In the genomic region with DNA sequence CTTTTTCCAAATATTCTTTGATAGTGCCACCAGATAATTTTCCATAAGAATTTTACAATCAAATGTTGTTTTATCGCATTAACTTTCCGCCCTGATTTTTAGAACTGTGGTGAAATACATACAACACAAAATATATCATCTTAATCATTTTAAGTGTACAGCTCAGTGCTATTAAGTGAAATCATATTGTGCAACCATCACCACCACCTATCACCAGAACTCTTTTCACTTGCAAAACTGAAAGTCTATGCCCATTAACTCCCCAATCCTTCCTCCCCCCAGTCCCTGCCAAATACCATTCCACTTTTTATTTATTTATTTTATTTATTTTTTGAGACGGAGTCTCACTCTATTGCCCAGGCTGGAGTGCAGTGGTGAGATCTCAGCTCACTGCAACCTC, we compare ENCODE assay signal across 16 cellular contexts. TPM values are rescaled to one million over a fixed set of nuclear protein-coding genes. Genes with fewer than 3 reads are reported as not detected.
A peak's percentile ranks its signal among the peaks of the same experiment; 100 is the strongest.
DNase-seq lines count a peak whose midpoint lies in the region; ATAC-seq and TF ChIP-seq lines count a peak whose summit lies in the region.
"Had no signal": no experiment of that assay in that cellular context is flagged by ENCODE, and none has a peak within 500 bp of the region (broad histone marks: within the 10 kb centered on the region; RNA-seq: fewer than 3 reads in every experiment).

No MANE protein-coding gene starts in this region.

- H3K9me2 ChIP-seq in PC-3 (replicated peaks; ENCODE audit: low read length) (no peaks in the 10 kb centered on the region), hepatocyte (replicated peaks; ENCODE audit: insufficient read depth) (no peaks in the 10 kb centered on the region)

- WGBS in esophagus squamous epithelium, 2 donors: 85 to 93% methylated on average over 3 of the region's 3 CpGs
- WGBS in hepatocyte (ENCODE audit: low lambda C conversion rate, missing lambda C conversion rate): 93% methylated on average over 3 of the region's 3 CpGs

- TF ChIP-seq CTCF in PC-3 (conservative IDR thresholded peaks at IDR 0.05; ENCODE audit: low read depth, low read length) (no peak), esophagus squamous epithelium (IDR thresholded peaks at IDR 0.05) (no peak), hepatocyte (IDR thresholded peaks at IDR 0.05; ENCODE audit: poor library complexity) (no peak)
- TF ChIP-seq CTCF in CD8-positive, alpha-beta T cell (IDR thresholded peaks at IDR 0.05): no peak

- H3K4me1 Mint-ChIP-seq in CD8-positive, alpha-beta T cell (ENCODE audit: low read depth): peaks cover 27% of the 10 kb centered on the region
- H3K4me1 Mint-ChIP-seq: GM23338 had no signal

- H3K4me3 ChIP-seq in PC-3 (ENCODE audit: low read length): no peak overlapping the region
- H3K4me3 ChIP-seq in esophagus squamous epithelium: no peak overlapping the region
- no peak overlapping the region for H3K4me3 ChIP-seq in CD8-positive, alpha-beta T cell (ENCODE audit: low read depth, low read length)
- no peak overlapping the region for H3K4me3 ChIP-seq in hepatocyte
- H3K4me3 ChIP-seq: GM23338 had no signal

- H3K9ac ChIP-seq in PC-3 (ENCODE audit: low read length): no peak overlapping the region

- H3K4me2 ChIP-seq in PC-3 (ENCODE audit: low read length): no peak overlapping the region
- no peak overlapping the region for H3K4me2 ChIP-seq in hepatocyte
- H3K4me2 ChIP-seq: GM23338 had no signal

- no peak for TF ChIP-seq POLR2A in esophagus squamous epithelium (IDR thresholded peaks at IDR 0.05)

- no peaks in the 10 kb centered on the region for H3K79me2 ChIP-seq in PC-3 (ENCODE audit: low read length)
- no peaks in the 10 kb centered on the region for H3K79me2 ChIP-seq in hepatocyte

- CTCF ChIA-PET in PC-3 (lab: Charles Lee): interaction anchor here (0.6 kb wide), 1 partner anchor 183 kb away, joined by 3 read pairs; no protein-coding TSS in a partner anchor
- CTCF ChIA-PET in CD8-positive, alpha-beta T cell (lab: Charles Lee): no interaction called here

- H2AFZ ChIP-seq in PC-3 (ENCODE audit: low read length) (no peak overlapping the region), hepatocyte (no peak overlapping the region)
- H2AFZ ChIP-seq: GM23338 had no signal

- H3K27ac ChIP-seq in PC-3 (ENCODE audit: low read length): peak overlapping the region; percentile 53; the same call in 1 of the 2 replicates
- peak overlapping the region in 3 of 4 donors; percentile 49 to 69 (median 61) for H3K27ac ChIP-seq in esophagus squamous epithelium
- no peak overlapping the region for H3K27ac ChIP-seq in CD8-positive, alpha-beta T cell (ENCODE audit: low read depth, low read length)
- H3K27ac ChIP-seq in hepatocyte: no peak overlapping the region

- POLR2A ChIA-PET in PC-3 (lab: Charles Lee; ENCODE audit: unreplicated experiment): interaction anchor here (0.6 kb wide), 1 partner anchor 415 kb away, joined by 3 read pairs; no protein-coding TSS in a partner anchor
- POLR2A ChIA-PET in CD8-positive, alpha-beta T cell (lab: Charles Lee): no interaction called here

- no peak overlapping the region for H3K27ac Mint-ChIP-seq in CD8-positive, alpha-beta T cell
- H3K27ac Mint-ChIP-seq: GM23338 had no signal

- H3K27me3 ChIP-seq in PC-3 (ENCODE audit: low read length): no peaks in the 10 kb centered on the region
- no peaks in the 10 kb centered on the region for H3K27me3 ChIP-seq in esophagus squamous epithelium
- no peaks in the 10 kb centered on the region for H3K27me3 ChIP-seq in CD8-positive, alpha-beta T cell (ENCODE audit: insufficient read depth, low read length)
- no peaks in the 10 kb centered on the region for H3K27me3 ChIP-seq in hepatocyte
- H3K27me3 ChIP-seq: BE2C had no signal

- no peak overlapping the region for H3K4me3 Mint-ChIP-seq in CD8-positive, alpha-beta T cell
- H3K4me3 Mint-ChIP-seq: GM23338 had no signal

- H3K36me3 Mint-ChIP-seq in CD8-positive, alpha-beta T cell: peaks cover 41% of the 10 kb centered on the region

- intact Hi-C loops in PC-3 (cut with micrococcal nuclease): loop anchor here (2.0 kb wide), 1 partner anchor 37 kb away; the partner anchor contains the start of gene CDKL1
- intact Hi-C loops in esophagus squamous epithelium (cut with DNase I): no loop called here
- intact Hi-C loops in CD8-positive, alpha-beta T cell (cut with DNase I, micrococcal nuclease): loop anchor here (5.0 kb wide), 1 partner anchor 37 kb away; the partner anchor contains the start of gene CDKL1 (in 2 of the 2)

- H3K4me1 ChIP-seq in PC-3 (ENCODE audit: insufficient read depth, low read length) (peaks cover 19% of the 10 kb centered on the region), esophagus squamous epithelium (peaks cover 0 to 46% (median 21%) of the 10 kb centered on the region in 3 donors), hepatocyte (ENCODE audit: insufficient read depth) (peaks cover 8% of the 10 kb centered on the region)
- peaks cover 13% of the 10 kb centered on the region for H3K4me1 ChIP-seq in CD8-positive, alpha-beta T cell (ENCODE audit: insufficient read depth, low read length)
- H3K4me1 ChIP-seq: BE2C had no signal

- ATAC-seq in PC-3 (no peak), HG03565 (IDR thresholded peaks at IDR 0.05; ENCODE audit: unreplicated experiment) (no peak)
- no peak for ATAC-seq in CD8-positive, alpha-beta T cell
- ATAC-seq: GM23338 had no signal

- H3K27me3 Mint-ChIP-seq in CD8-positive, alpha-beta T cell (ENCODE audit: low read depth): no peaks in the 10 kb centered on the region
- H3K27me3 Mint-ChIP-seq: CD4-positive, CD25-positive, alpha-beta regulatory T cell had no signal

- no peaks in the 10 kb centered on the region for H3K36me3 ChIP-seq in PC-3 (ENCODE audit: low read depth, low read length)
- H3K36me3 ChIP-seq in esophagus squamous epithelium: peaks cover 0 to 10% (median 0%) of the 10 kb centered on the region in 3 donors
- peaks cover 4% of the 10 kb centered on the region for H3K36me3 ChIP-seq in CD8-positive, alpha-beta T cell (ENCODE audit: insufficient read depth, low read length)
- no peaks in the 10 kb centered on the region for H3K36me3 ChIP-seq in hepatocyte (replicated peaks; ENCODE audit: insufficient read depth, low read depth)
- H3K36me3 ChIP-seq: BE2C had no signal

- H3F3A ChIP-seq in PC-3 (ENCODE audit: low read length, unreplicated experiment): no peaks in the 10 kb centered on the region

- no TSS peak for BruUV-seq in PC-3 (replicated peaks; lab: Mats Ljungman, UMichigan)

- no peaks in the 10 kb centered on the region for H4K20me1 ChIP-seq in PC-3 (ENCODE audit: low read length)
- H4K20me1 ChIP-seq in hepatocyte (ENCODE audit: insufficient read depth, poor library complexity, severe bottlenecking): no peaks in the 10 kb centered on the region

- peaks cover 2% of the 10 kb centered on the region for H3K9me3 Mint-ChIP-seq in CD8-positive, alpha-beta T cell
- H3K9me3 Mint-ChIP-seq: GM23338 had no signal

- H3K9me3 ChIP-seq in PC-3 (ENCODE audit: low read length): no peaks in the 10 kb centered on the region
- H3K9me3 ChIP-seq in esophagus squamous epithelium: no peaks in the 10 kb centered on the region
- no peaks in the 10 kb centered on the region for H3K9me3 ChIP-seq in CD8-positive, alpha-beta T cell (ENCODE audit: low read length)
- H3K9me3 ChIP-seq in hepatocyte (ENCODE audit: low read depth): no peaks in the 10 kb centered on the region
- H3K9me3 ChIP-seq: BE2C had no signal

- no peak for DNase-seq in PC-3
- DNase-seq in amniotic epithelial cell (ENCODE audit: low read depth): peak; percentile 81
- DNase-seq in esophagus squamous epithelium (lab: John Stamatoyannopoulos, UW): no peak
- peak; percentile 7 for DNase-seq in ureter (ENCODE audit: low spot score)
- no peak for DNase-seq in CD8-positive, alpha-beta T cell
- DNase-seq in hepatocyte (ENCODE audit: low spot score): no peak
- DNase-seq: ACHN; BE2C; C1 segment of cervical spinal cord; CD4-positive, CD25-positive, alpha-beta regulatory T cell; DMS153; DMS79; GDM1; HCEC 1CT had no signal

RNA-seq across cellular contexts. Expression of gene CDKL1, which starts 36.6 kb away (rescaled TPM):
- total RNA-seq in PC-3 (2014; rRNA removed) (7.1 and 14.4 TPM in 2 replicates), esophagus squamous epithelium (10 to 100 TPM in 3 of 4 donors, 1 to 10 TPM in 1; 2.9 to 16.6 (median 11.5) TPM), ureter (34.3 TPM), hepatocyte (6.1 and 13.1 TPM in 2 replicates)
- 1 to 10 TPM; 1.2 to 1.5 TPM for total RNA-seq in CD8-positive, alpha-beta T cell
- polyA plus RNA-seq in hepatocyte: 1.7 and 1.9 TPM in 2 replicates

RNA-seq across cellular contexts. Expression of gene DMAC2L, which starts 48.0 kb away (rescaled TPM):
- total RNA-seq in PC-3 (2014; rRNA removed) (2.3 and 18.1 TPM in 2 replicates), esophagus squamous epithelium (10 to 100 TPM; 13.4 to 21.7 (median 16.6) TPM), ureter (31.0 TPM), hepatocyte (10.8 and 19.1 TPM in 2 replicates)
- total RNA-seq in CD8-positive, alpha-beta T cell: 10 to 100 TPM; 16.6 to 17.8 TPM
- polyA plus RNA-seq in hepatocyte: 12.5 and 14.1 TPM in 2 replicates

RNA-seq across cellular contexts. Expression of gene L2HGDH, which starts 48.1 kb away (rescaled TPM):
- total RNA-seq in PC-3 (2014; rRNA removed): 27.8 and 41.6 TPM in 2 replicates
- total RNA-seq in esophagus squamous epithelium: 10 to 100 TPM in 2 of 4 donors, 1 to 10 TPM in 2; 6.5 to 14.2 (median 9.3) TPM
- 7.8 TPM for total RNA-seq in ureter
- total RNA-seq in CD8-positive, alpha-beta T cell: 1 to 10 TPM; 2.6 to 3.0 TPM
- 9.7 and 11.8 TPM in 2 replicates for total RNA-seq in hepatocyte
- polyA plus RNA-seq in hepatocyte: 5.3 and 5.8 TPM in 2 replicates

Comparison
In these comparisons a context has a peak if more than half of its experiments do, and no peak if none do; other contexts are left out.
1. DNase-seq: peak in amniotic epithelial cell (single experiment) and ureter (single experiment); none in PC-3 (single experiment), esophagus squamous epithelium (single experiment), CD8-positive, alpha-beta T cell (0 of 7) and hepatocyte (single experiment).
2. H3K27ac ChIP-seq: peak in PC-3 (single experiment) and esophagus squamous epithelium (3 of 4); none in CD8-positive, alpha-beta T cell (single experiment) and hepatocyte (single experiment).